Comparison of ENCODE assay signal across 24 cellular contexts in the genomic region with DNA sequence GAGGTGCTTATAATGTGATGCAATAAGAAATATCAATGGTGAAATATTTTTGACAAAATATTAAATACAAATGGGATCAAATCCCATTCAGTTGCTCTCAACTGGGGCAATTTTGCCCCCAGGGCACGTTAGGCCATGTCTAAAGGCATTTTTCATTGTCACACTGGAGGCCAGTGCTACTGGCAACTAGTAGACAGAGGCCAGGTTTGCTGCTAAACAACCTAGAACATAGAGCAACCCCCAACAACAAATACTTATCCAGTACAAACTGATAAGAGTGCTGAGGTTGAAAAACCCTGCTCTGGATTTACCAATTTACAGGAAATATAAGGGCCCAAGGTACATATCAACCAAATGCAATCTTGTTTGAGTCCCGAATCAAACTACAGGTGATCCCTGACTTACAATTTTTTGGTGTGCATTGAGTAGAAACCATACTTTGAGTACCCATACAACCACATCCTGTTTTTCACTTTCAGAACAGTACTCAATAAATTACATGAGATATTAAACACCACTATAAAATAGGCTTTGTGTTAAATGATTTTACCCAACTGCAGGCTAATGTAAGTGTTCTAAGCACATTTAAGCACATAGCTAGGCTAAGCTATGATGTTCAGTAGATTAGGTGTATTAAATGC.
DNase-seq lines count a peak whose midpoint lies in the region; ATAC-seq and TF ChIP-seq lines count a peak whose summit lies in the region.
"Had no signal": no experiment of that assay in that cellular context is flagged by ENCODE, and none has a peak within 500 bp of the region (broad histone marks: within the 10 kb centered on the region; RNA-seq: fewer than 3 reads in every experiment).

No MANE protein-coding gene starts in this region.

- no peak overlapping the region for H2AFZ ChIP-seq in OCI-LY7 (ENCODE audit: low read length)
- H2AFZ ChIP-seq: GM23248, hepatocyte, neural progenitor cell had no signal

- peak overlapping the region; percentile 7 for H3K27ac ChIP-seq in CD4-positive, alpha-beta memory T cell (ENCODE audit: low read depth, low read length)
- H3K27ac ChIP-seq in OCI-LY7 (ENCODE audit: low read depth, low read length, poor library complexity, severe bottlenecking): no peak overlapping the region
- H3K27ac ChIP-seq in sigmoid colon: no peak overlapping the region
- H3K27ac ChIP-seq: foreskin keratinocyte, GM23248, hepatocyte, neural progenitor cell, SK-N-MC, testis, VCaP had no signal

- H3K9me2 ChIP-seq in OCI-LY7 (ENCODE audit: insufficient read depth, low read length): no peaks in the 10 kb centered on the region

- peak in 4 of 5 donors; percentile 29 to 43 (median 36) for DNase-seq in CD4-positive, alpha-beta memory T cell
- peak; percentile 15 for DNase-seq in OCI-LY7 (ENCODE audit: low spot score)
- DNase-seq in effector memory CD8-positive, alpha-beta T cell: no peak
- DNase-seq in SW480 (ENCODE audit: low spot score): no peak
- DNase-seq in NCI-H510A treated with DMSO at 0.1 percent for 48 hours (lab: John Stamatoyannopoulos, UW): no peak
- DNase-seq in sigmoid colon: no peak
- no peak for DNase-seq in NCI-H1092 (lab: John Stamatoyannopoulos, UW)
- DNase-seq: activated naive CD4-positive, alpha-beta T cell treated with anti-CD3 and anti-CD28 coated beads for 36 hours; activated T-cell treated with anti-CD3 and anti-CD28 coated beads, Interleukin-2, amount 50 U/mL, for 24 hours; effector CD4-positive, alpha-beta T cell; erythroblast; foreskin keratinocyte; GDM1; GM23248; NCI-H1417 treated with DMSO at 0.1 percent for 48 hours; NCI-H524 treated with DMSO at 0.1 percent for 48 hours; RPMI8226; testis had no signal

- H3K36me3 Mint-ChIP-seq in CD4-positive, alpha-beta memory T cell: no peaks in the 10 kb centered on the region
- no peaks in the 10 kb centered on the region for H3K36me3 Mint-ChIP-seq in effector memory CD8-positive, alpha-beta T cell (ENCODE audit: insufficient read depth)
- H3K36me3 Mint-ChIP-seq: neural progenitor cell had no signal

- peak overlapping the region in 7 of 8 donors; percentile 39 to 89 (median 62) for H3K4me3 Mint-ChIP-seq in CD4-positive, alpha-beta memory T cell
- H3K4me3 Mint-ChIP-seq in effector memory CD8-positive, alpha-beta T cell: peak overlapping the region; percentile 7 to 14
- H3K4me3 Mint-ChIP-seq: activated naive CD4-positive, alpha-beta T cell treated with anti-CD3 and anti-CD28 coated beads for 36 hours; activated T-cell treated with anti-CD3 and anti-CD28 coated beads, Interleukin-2, amount 50 U/mL, for 24 hours; neural progenitor cell; T-helper 2 cell treated with Interferon-gamma antibody and Interleukin-4, amounts not matched to agents 5 μg/mL and 100 μg/mL, for 36 hours had no signal

- no peaks in the 10 kb centered on the region for H3K27me3 Mint-ChIP-seq in CD4-positive, alpha-beta memory T cell
- H3K27me3 Mint-ChIP-seq in effector memory CD8-positive, alpha-beta T cell: no peaks in the 10 kb centered on the region
- H3K27me3 Mint-ChIP-seq: activated T-cell treated with anti-CD3 and anti-CD28 coated beads, Interleukin-2, amount 50 U/mL, for 24 hours had no signal

- peaks cover 0 to 5% (median 0%) of the 10 kb centered on the region in 8 donors for H3K9me3 Mint-ChIP-seq in CD4-positive, alpha-beta memory T cell
- H3K9me3 Mint-ChIP-seq in effector memory CD8-positive, alpha-beta T cell: no peaks in the 10 kb centered on the region
- H3K9me3 Mint-ChIP-seq: activated naive CD4-positive, alpha-beta T cell treated with anti-CD3 and anti-CD28 coated beads for 36 hours; activated T-cell treated with anti-CD3 and anti-CD28 coated beads, Interleukin-2, amount 50 U/mL, for 24 hours; neural progenitor cell had no signal

- intact Hi-C loops in CD4-positive, alpha-beta memory T cell (cut with micrococcal nuclease): loop anchor here (5.0 kb wide), 1 partner anchor 76 kb away; no protein-coding TSS in a partner anchor
- intact Hi-C loops in OCI-LY7 (cut with micrococcal nuclease; ENCODE audit: unreplicated experiment): no loop called here
- intact Hi-C loops in sigmoid colon (cut with DNase I): no loop called here

- H3K27ac Mint-ChIP-seq in CD4-positive, alpha-beta memory T cell: peak overlapping the region; percentile 54 to 95 (median 89)
- H3K27ac Mint-ChIP-seq in effector memory CD8-positive, alpha-beta T cell: peak overlapping the region; percentile 70 to 84
- H3K27ac Mint-ChIP-seq: activated naive CD4-positive, alpha-beta T cell treated with anti-CD3 and anti-CD28 coated beads for 36 hours; activated T-cell treated with anti-CD3 and anti-CD28 coated beads, Interleukin-2, amount 50 U/mL, for 24 hours; neural progenitor cell; T-helper 2 cell treated with Interferon-gamma antibody and Interleukin-4, amounts not matched to agents 5 μg/mL and 100 μg/mL, for 36 hours had no signal

- H3K9me3 ChIP-seq in CD4-positive, alpha-beta memory T cell (ENCODE audit: control insufficient read depth in 1 of 2, low read length in 2 of 2): no peaks in the 10 kb centered on the region
- H3K9me3 ChIP-seq in OCI-LY7 (ENCODE audit: low read length) (no peaks in the 10 kb centered on the region), sigmoid colon (no peaks in the 10 kb centered on the region)
- H3K9me3 ChIP-seq: testis had no signal

- H3K4me3 ChIP-seq in CD4-positive, alpha-beta memory T cell (ENCODE audit: low read length in 2 of 2): no peak overlapping the region
- H3K4me3 ChIP-seq in OCI-LY7 (ENCODE audit: low read depth, low read length, poor library complexity, severe bottlenecking) (no peak overlapping the region), sigmoid colon (no peak overlapping the region)
- H3K4me3 ChIP-seq: GM23248, hepatocyte, neural progenitor cell, SK-N-MC, testis had no signal

- TF ChIP-seq POLR2A in sigmoid colon (IDR thresholded peaks at IDR 0.05): no peak

- H3K4me1 Mint-ChIP-seq in CD4-positive, alpha-beta memory T cell: peaks cover 17 to 38% (median 27%) of the 10 kb centered on the region in 4 donors
- H3K4me1 Mint-ChIP-seq in effector memory CD8-positive, alpha-beta T cell (ENCODE audit: low read depth in 2 of 2): peaks cover 7 to 11% of the 10 kb centered on the region in 2 donors
- H3K4me1 Mint-ChIP-seq: neural progenitor cell had no signal

- POLR2A ChIA-PET in CD4-positive, alpha-beta memory T cell (lab: Charles Lee; ENCODE audit: partially characterized antibody): interaction anchor here (1.2 kb wide), 1 partner anchor 77 kb away, joined by 3 read pairs; no protein-coding TSS in a partner anchor
- POLR2A ChIA-PET in OCI-LY7 (lab: Charles Lee): no interaction called here

- no peak overlapping the region for H3K4me2 ChIP-seq in OCI-LY7 (ENCODE audit: low read length)
- H3K4me2 ChIP-seq: hepatocyte, neural progenitor cell had no signal

- BruUV-seq in OCI-LY7 (replicated peaks; lab: Mats Ljungman, UMichigan): no TSS peak

- peak; percentile 68 for ATAC-seq in GM18907 (IDR thresholded peaks at IDR 0.05; ENCODE audit: unreplicated experiment)
- ATAC-seq in effector memory CD8-positive, alpha-beta T cell (replicated peaks): peak; percentile 47
- ATAC-seq: foreskin keratinocyte had no signal

- no peak for TF ChIP-seq EP300 in sigmoid colon (IDR thresholded peaks at IDR 0.05)

- CTCF ChIA-PET in CD4-positive, alpha-beta memory T cell (lab: Charles Lee; ENCODE audit: partially characterized antibody): interaction anchor here (1.0 to 1.7 kb wide), 4 partner anchors 10 to 665 kb away, joined by 3 to 5 read pairs (median 4); no protein-coding TSS in a partner anchor
- CTCF ChIA-PET in OCI-LY7 (lab: Charles Lee; ENCODE audit: unreplicated experiment): no interaction called here

- H3K79me2 ChIP-seq in OCI-LY7 (ENCODE audit: insufficient read depth, low read depth, low read length): no peaks in the 10 kb centered on the region
- H3K79me2 ChIP-seq: hepatocyte had no signal

- peaks cover 35% of the 10 kb centered on the region for H3K4me1 ChIP-seq in CD4-positive, alpha-beta memory T cell (ENCODE audit: insufficient read depth, low read length)
- peaks cover 5% of the 10 kb centered on the region for H3K4me1 ChIP-seq in OCI-LY7 (ENCODE audit: insufficient read depth, low read length, poor library complexity, severe bottlenecking)
- no peaks in the 10 kb centered on the region for H3K4me1 ChIP-seq in sigmoid colon
- H3K4me1 ChIP-seq: foreskin keratinocyte, neural progenitor cell, testis had no signal

- WGBS in sigmoid colon, 2 donors: 55 to 56% methylated on average over 2 of the region's 2 CpGs

- TF ChIP-seq CTCF in OCI-LY7 (conservative IDR thresholded peaks at IDR 0.05; ENCODE audit: low read length) (no peak), sigmoid colon (IDR thresholded peaks at IDR 0.05) (no peak)

- no peaks in the 10 kb centered on the region for H3K36me3 ChIP-seq in CD4-positive, alpha-beta memory T cell (ENCODE audit: insufficient read depth, low read length)
- no peaks in the 10 kb centered on the region for H3K36me3 ChIP-seq in OCI-LY7 (ENCODE audit: insufficient read depth, low read length)
- no peaks in the 10 kb centered on the region for H3K36me3 ChIP-seq in sigmoid colon
- H3K36me3 ChIP-seq: neural progenitor cell had no signal

- no peaks in the 10 kb centered on the region for H3K27me3 ChIP-seq in CD4-positive, alpha-beta memory T cell (ENCODE audit: insufficient read depth, low read length)
- no peaks in the 10 kb centered on the region for H3K27me3 ChIP-seq in sigmoid colon
- H3K27me3 ChIP-seq: foreskin keratinocyte, hepatocyte, neural progenitor cell, testis had no signal

- H4K20me1 ChIP-seq in OCI-LY7 (ENCODE audit: insufficient read depth, low read length): no peaks in the 10 kb centered on the region

Comparison
In these comparisons a context has a peak if more than half of its experiments do, and no peak if none do; other contexts are left out.
1. DNase-seq: peak in CD4-positive, alpha-beta memory T cell (4 of 5) and OCI-LY7 (single experiment); none in effector memory CD8-positive, alpha-beta T cell (0 of 3), SW480 (single experiment), NCI-H510A treated with DMSO at 0.1 percent for 48 hours (single experiment), sigmoid colon (single experiment) and NCI-H1092 (single experiment).